ENCODE assay signal across 17 cellular contexts in the genomic region with DNA sequence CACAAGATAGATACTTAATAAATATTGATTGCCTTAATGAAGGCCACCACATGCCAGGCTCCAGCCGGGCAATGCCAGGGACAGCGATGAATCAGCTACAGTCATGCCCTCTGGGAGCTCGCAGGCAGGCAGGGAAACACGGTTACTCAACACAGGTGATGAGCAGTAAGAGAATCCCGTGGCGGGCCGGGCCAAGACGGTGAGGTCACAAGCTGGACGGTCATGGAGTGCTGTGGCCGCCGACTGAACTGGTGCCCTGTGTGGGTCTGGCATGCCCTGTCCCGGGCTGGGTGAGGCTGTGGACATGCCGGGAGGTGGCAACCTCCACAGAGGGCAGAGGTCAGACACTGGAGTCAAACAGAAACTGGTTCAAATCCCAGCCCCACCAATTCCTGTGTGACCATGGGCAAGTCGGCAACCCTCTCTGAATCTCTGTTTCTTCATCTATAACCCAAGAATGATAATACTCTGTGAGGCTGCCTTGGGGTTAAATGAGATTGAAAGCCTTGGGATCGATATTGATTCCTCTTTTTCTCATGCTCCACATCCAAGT. TPM values are rescaled to one million over a fixed set of nuclear protein-coding genes. Genes with fewer than 3 reads are reported as not detected.
DNase-seq lines count a peak whose midpoint lies in the region; ATAC-seq and TF ChIP-seq lines count a peak whose summit lies in the region.
"Had no signal": no experiment of that assay in that cellular context is flagged by ENCODE, and none has a peak within 500 bp of the region (broad histone marks: within the 10 kb centered on the region; RNA-seq: fewer than 3 reads in every experiment).

No MANE protein-coding gene starts in this region.

- intact Hi-C loops in vagina (cut with DNase I): no loop called here

- no peaks in the 10 kb centered on the region for H3K36me3 ChIP-seq in RWPE2 (ENCODE audit: low read depth)
- H3K36me3 ChIP-seq in parathyroid adenoma (ENCODE audit: control insufficient read depth, insufficient read depth, low read length): no peaks in the 10 kb centered on the region
- H3K36me3 ChIP-seq in vagina: no peaks in the 10 kb centered on the region
- H3K36me3 ChIP-seq: BE2C had no signal

- H2AFZ ChIP-seq in parathyroid adenoma: peak overlapping the region; percentile 85

- H3K79me2 ChIP-seq in parathyroid adenoma: no peaks in the 10 kb centered on the region

- no peak for TF ChIP-seq CTCF in RWPE2 (IDR thresholded peaks at IDR 0.05; ENCODE audit: poor library complexity, severe bottlenecking)
- no peak for TF ChIP-seq CTCF in epithelial cell of proximal tubule (conservative IDR thresholded peaks at IDR 0.05; ENCODE audit: low read depth, low read length)
- TF ChIP-seq CTCF in parathyroid adenoma (IDR thresholded peaks at IDR 0.05): no peak
- TF ChIP-seq CTCF in vagina (IDR thresholded peaks at IDR 0.05): no peak

- H3K9me3 ChIP-seq in RWPE2 (ENCODE audit: severe bottlenecking): no peaks in the 10 kb centered on the region
- no peaks in the 10 kb centered on the region for H3K9me3 ChIP-seq in parathyroid adenoma (ENCODE audit: control insufficient read depth, low read length)
- no peaks in the 10 kb centered on the region for H3K9me3 ChIP-seq in vagina
- H3K9me3 ChIP-seq: BE2C had no signal

- no peak overlapping the region for H3K4me3 ChIP-seq in RWPE2 (ENCODE audit: severe bottlenecking)
- no peak overlapping the region for H3K4me3 ChIP-seq in epithelial cell of proximal tubule (ENCODE audit: low read depth, low read length)
- no peak overlapping the region for H3K4me3 ChIP-seq in parathyroid adenoma (ENCODE audit: low read depth, low read length)
- H3K4me3 ChIP-seq in vagina: no peak overlapping the region

- peak; percentile 20 for DNase-seq in GOT3 (lab: John Stamatoyannopoulos, UW)
- peak; percentile 96 for DNase-seq in RWPE2 (ENCODE audit: low spot score)
- DNase-seq in epithelial cell of proximal tubule (ENCODE audit: low read depth): peak; percentile 56
- no peak for DNase-seq in vagina (ENCODE audit: extremely low spot score in 2 of 2)
- no peak for DNase-seq in ecto neural progenitor cell (ENCODE audit: low spot score)
- DNase-seq: activated naive CD4-positive, alpha-beta T cell treated with anti-CD3 and anti-CD28 coated beads, Interleukin-2, amount 10 ng/mL, durations not matched to agents 7 days and 5 days; NCI-H1092; NCI-H510A; retina; Right ventricle myocardium superior; stimulated activated CD4-positive, alpha-beta T cell treated with anti-CD3 and anti-CD28 coated beads, Interleukin-4, amount 100 ng/mL, for 24 hours; stimulated activated naive CD4-positive, alpha-beta T cell treated with Interleukin-2 at 50 U/mL for 16 hours had no signal

- peaks cover 11% of the 10 kb centered on the region for H3K4me1 ChIP-seq in RWPE2 (ENCODE audit: insufficient read depth, poor library complexity, severe bottlenecking)
- H3K4me1 ChIP-seq in parathyroid adenoma: peaks cover 12% of the 10 kb centered on the region
- H3K4me1 ChIP-seq in vagina: peaks cover 8% of the 10 kb centered on the region
- H3K4me1 ChIP-seq: BE2C had no signal

- H3K9ac ChIP-seq in parathyroid adenoma: no peak overlapping the region

- peak overlapping the region; percentile 87 for H3K27ac ChIP-seq in RWPE2 (ENCODE audit: poor library complexity, severe bottlenecking)
- peak overlapping the region; percentile 68 for H3K27ac ChIP-seq in parathyroid adenoma
- H3K27ac ChIP-seq in vagina: no peak overlapping the region

- H3K27me3 ChIP-seq in RWPE2 (ENCODE audit: insufficient read depth, poor library complexity, severe bottlenecking): no peaks in the 10 kb centered on the region
- H3K27me3 ChIP-seq in parathyroid adenoma (ENCODE audit: control insufficient read depth, insufficient read depth, low read length): no peaks in the 10 kb centered on the region
- no peaks in the 10 kb centered on the region for H3K27me3 ChIP-seq in vagina
- H3K27me3 ChIP-seq: BE2C had no signal

- no peak overlapping the region for H3K4me2 ChIP-seq in parathyroid adenoma (ENCODE audit: low read length)

- no peak for TF ChIP-seq POLR2A in vagina (IDR thresholded peaks at IDR 0.05)

- peak; percentile 94 for ATAC-seq in RWPE2 (ENCODE audit: low read depth)
- ATAC-seq in HG02759 (IDR thresholded peaks at IDR 0.05; ENCODE audit: unreplicated experiment): no peak
- no peak for ATAC-seq in HG03175 (IDR thresholded peaks at IDR 0.05; ENCODE audit: unreplicated experiment)

RNA-seq across cellular contexts. Expression of a gene that starts 13.2 kb away (rescaled TPM):
- total RNA-seq in epithelial cell of proximal tubule (24.7 and 27.5 TPM in 2 replicates), vagina (19.4 TPM)

RNA-seq across cellular contexts. Expression of a gene that starts 28.2 kb away (rescaled TPM):
- total RNA-seq in epithelial cell of proximal tubule (0.22 and 0.23 TPM in 2 replicates), vagina (not detected)
- total RNA-seq: mononuclear cell, Right ventricle myocardium superior had no signal

Comparison
In these comparisons a context has a peak if more than half of its experiments do, and no peak if none do; other contexts are left out.
1. DNase-seq: peak in GOT3 (single experiment), RWPE2 (single experiment) and epithelial cell of proximal tubule (single experiment); none in vagina (0 of 2) and ecto neural progenitor cell (single experiment).